8 cellular contexts compared by ENCODE assay signal in genomic region chr13:94620286-94620896, GRCh38. TPM values are rescaled to one million over a fixed set of nuclear protein-coding genes. Genes with fewer than 3 reads are reported as not detected.
DNase-seq lines count a peak whose midpoint lies in the region; ATAC-seq and TF ChIP-seq lines count a peak whose summit lies in the region.

No MANE protein-coding gene starts in this region.

- DNase-seq in BJ (ENCODE audit: low read depth) (no peak), GM13977 (ENCODE audit: low spot score) (peak; percentile 25), NCI-H187 treated with DMSO at 0.1 percent for 48 hours (lab: John Stamatoyannopoulos, UW) (peak; percentile 15), adipocyte (ENCODE audit: low read depth) (peak; percentile 40), left lung (no peak), hepatic stellate cell (ENCODE audit: low spot score) (no peak)
- no peak for DNase-seq in effector CD4-positive, alpha-beta T cell

- POLR2A ChIA-PET in BJ (lab: Charles Lee): no interaction called here

- CTCF ChIA-PET in BJ (lab: Yijun Ruan, JAX): interaction anchor here (0.8 to 2.4 kb wide), 16 partner anchors 9 to 535 kb away, joined by 3 to 15 read pairs (median 5); partner anchors contain the start of genes GPR180 and TGDS

- peak; percentile 69 for TF ChIP-seq CTCF in BJ (IDR thresholded peaks at IDR 0.05; ENCODE audit: insufficient read depth, low read depth, low read length)
- TF ChIP-seq CTCF in GM13977 (IDR thresholded peaks at IDR 0.05; ENCODE audit: extremely low read depth, insufficient read depth, missing control alignments): peak; percentile 71
- peak; percentile 38 to 49 for TF ChIP-seq CTCF in left lung (IDR thresholded peaks at IDR 0.05)

- no peak overlapping the region for H3K9ac ChIP-seq in adipocyte (ENCODE audit: low read length)

- H3K36me3 ChIP-seq in BJ (ENCODE audit: control insufficient read depth, insufficient read depth, low read length) (peaks cover 8% of the 10 kb centered on the region), adipocyte (ENCODE audit: control insufficient read depth, insufficient read depth, low read length, severe bottlenecking) (peaks cover 71% of the 10 kb centered on the region), left lung (peaks cover 0 to 29% of the 10 kb centered on the region in 2 donors)

- ATAC-seq in HG02759 (IDR thresholded peaks at IDR 0.05; ENCODE audit: unreplicated experiment): peak; percentile 83
- ATAC-seq in left lung: peak; percentile 73

- no peak overlapping the region for H3K4me3 ChIP-seq in BJ (ENCODE audit: low read depth, low read length)
- H3K4me3 ChIP-seq in adipocyte (ENCODE audit: low read length): no peak overlapping the region
- no peak overlapping the region for H3K4me3 ChIP-seq in left lung

- intact Hi-C loops in left lung (cut with DNase I): no loop called here

- H3K27me3 ChIP-seq in BJ (ENCODE audit: control insufficient read depth, insufficient read depth, low read length): no peaks in the 10 kb centered on the region
- no peaks in the 10 kb centered on the region for H3K27me3 ChIP-seq in adipocyte (replicated peaks; ENCODE audit: control insufficient read depth, insufficient read depth, low read length)
- H3K27me3 ChIP-seq in left lung: no peaks in the 10 kb centered on the region

- H3K27ac ChIP-seq in left lung: no peak overlapping the region

- H3K4me1 ChIP-seq in adipocyte (ENCODE audit: control insufficient read depth, insufficient read depth, low read length) (no peaks in the 10 kb centered on the region), left lung (no peaks in the 10 kb centered on the region)

- H3K9me3 ChIP-seq in adipocyte (ENCODE audit: control insufficient read depth, low read length) (no peaks in the 10 kb centered on the region), left lung (no peaks in the 10 kb centered on the region)

- in situ Hi-C loops in GM13977 (cut with MboI; ENCODE audit: low pct_unique_long_range_greater_than_20kb, low sequenced_read_pairs, unreplicated experiment): no loop called here

RNA-seq across cellular contexts. Expression of gene GPR180, which starts 18.7 kb away (rescaled TPM):
- 2.4 and 4.7 TPM in 2 replicates for polyA plus RNA-seq in BJ (2011; rRNA removed)
- polyA minus RNA-seq in BJ (2011; rRNA and poly(A)+ RNA removed): 3.7 and 3.9 TPM in 2 replicates
- total RNA-seq in left lung: 1 to 10 TPM; 7.5 to 7.8 TPM

RNA-seq across cellular contexts. Expression of gene TGDS, which starts 24.4 kb away (rescaled TPM):
- polyA plus RNA-seq in BJ (2011; rRNA removed): 5.9 and 14.1 TPM in 2 replicates
- 3.5 and 3.8 TPM in 2 replicates for polyA minus RNA-seq in BJ (2011; rRNA and poly(A)+ RNA removed)
- total RNA-seq in left lung: 10 to 100 TPM in 1 of 2 donors, 1 to 10 TPM in 1; 9.9 to 11.4 TPM

Comparison
In these comparisons a context has a peak if more than half of its experiments do, and no peak if none do; other contexts are left out.
1. DNase-seq: peak in GM13977 (single experiment), NCI-H187 treated with DMSO at 0.1 percent for 48 hours (single experiment) and adipocyte (single experiment); none in BJ (single experiment), left lung (0 of 2), hepatic stellate cell (single experiment) and effector CD4-positive, alpha-beta T cell (single experiment).
2. Peak in every context shown above with its lines, with median percentiles within 50 percentile points of each other: CTCF ChIP-seq.